9 cellular contexts compared by ENCODE assay signal in the genomic region with DNA sequence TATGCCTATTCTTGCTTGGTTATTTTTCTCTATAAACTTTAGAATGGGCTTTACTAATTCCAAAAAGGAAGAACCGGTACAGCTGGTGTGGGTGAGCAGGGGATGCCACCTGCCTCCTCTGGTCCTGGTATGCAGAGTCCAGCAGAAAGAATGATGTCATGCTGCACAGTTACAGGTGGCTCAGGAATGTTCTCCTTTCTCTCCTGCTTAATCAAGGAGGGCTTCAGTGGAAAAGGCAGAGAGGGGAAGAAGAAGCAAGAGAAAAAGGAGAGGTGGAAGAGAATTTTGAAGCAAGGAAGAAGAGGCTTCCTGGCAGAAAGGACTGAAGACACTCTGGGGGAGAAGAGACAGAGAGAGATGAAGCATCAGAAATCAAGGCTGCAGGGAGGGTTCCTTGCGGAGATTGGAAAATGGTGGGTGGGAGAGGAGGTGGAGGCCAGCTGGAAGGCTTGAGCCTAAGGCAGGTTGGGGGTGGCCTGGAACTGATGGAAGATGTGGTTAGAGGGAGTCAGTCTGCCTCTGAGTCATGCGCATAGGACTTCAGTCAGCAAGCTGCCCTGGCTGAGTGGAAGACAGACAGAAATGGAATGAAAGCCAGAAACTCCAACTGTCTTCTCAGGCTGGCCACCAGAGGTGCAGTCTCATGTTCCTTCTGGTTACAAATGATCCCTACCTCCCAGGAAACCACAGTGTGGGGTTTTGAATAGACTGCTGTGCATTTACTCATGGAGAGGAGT.
DNase-seq lines count a peak whose midpoint lies in the region.
"Had no signal": no experiment of that assay in that cellular context is flagged by ENCODE, and none has a peak within 500 bp of the region (broad histone marks: within the 10 kb centered on the region; RNA-seq: fewer than 3 reads in every experiment).

No MANE protein-coding gene starts in this region.

- H3K27ac Mint-ChIP-seq in activated CD4-positive, alpha-beta T cell treated with anti-CD3 and anti-CD28 coated beads, Interleukin-2, amount 10 ng/mL, durations not matched to agents 24 days and 14 days: no peak overlapping the region

- H3K4me1 Mint-ChIP-seq in activated CD4-positive, alpha-beta T cell treated with anti-CD3 and anti-CD28 coated beads, Interleukin-2, amount 10 ng/mL, durations not matched to agents 24 days and 14 days: no peaks in the 10 kb centered on the region

- intact Hi-C loops in activated CD4-positive, alpha-beta T cell treated with anti-CD3 and anti-CD28 coated beads, Interleukin-2, amount 10 ng/mL, durations not matched to agents 24 days and 14 days (cut with micrococcal nuclease): no loop called here

- no peaks in the 10 kb centered on the region for H3K36me3 Mint-ChIP-seq in activated CD4-positive, alpha-beta T cell treated with anti-CD3 and anti-CD28 coated beads, Interleukin-2, amount 10 ng/mL, durations not matched to agents 24 days and 14 days (ENCODE audit: low read depth)

- H3K27me3 Mint-ChIP-seq in activated CD4-positive, alpha-beta T cell treated with anti-CD3 and anti-CD28 coated beads, Interleukin-2, amount 10 ng/mL, durations not matched to agents 24 days and 14 days: peaks cover 38% of the 10 kb centered on the region

- DNase-seq in NCI-H510A treated with DMSO at 0.1 percent for 48 hours (lab: John Stamatoyannopoulos, UW) (peak; percentile 23), NCI-H510A (lab: John Stamatoyannopoulos, UW) (no peak), NCI-H345 treated with DMSO at 0.1 percent for 48 hours (lab: John Stamatoyannopoulos, UW; ENCODE audit: unreplicated experiment) (peak; percentile 21), epithelial cell of prostate (ENCODE audit: low read depth, low spot score) (peak; percentile 76), renal cortical epithelial cell (ENCODE audit: low read depth) (peak; percentile 65), NCI-H146 treated with DMSO at 0.1 percent for 48 hours (lab: John Stamatoyannopoulos, UW; ENCODE audit: unreplicated experiment) (no peak), T1000 (lab: John Stamatoyannopoulos, UW) (no peak)
- DNase-seq in activated CD4-positive, alpha-beta T cell treated with anti-CD3 and anti-CD28 coated beads, Interleukin-2, amount 10 ng/mL, durations not matched to agents 24 days and 14 days: no peak

- peaks cover 3% of the 10 kb centered on the region for H3K9me3 Mint-ChIP-seq in activated CD4-positive, alpha-beta T cell treated with anti-CD3 and anti-CD28 coated beads, Interleukin-2, amount 10 ng/mL, durations not matched to agents 24 days and 14 days

- no peak overlapping the region for H3K27ac ChIP-seq in epithelial cell of prostate
- H3K27ac ChIP-seq: BLaER1 treated with 17β-estradiol and CSF1 and Interleukin-3, amounts not matched to agents 10 nM and 100 nM had no signal

- H3K4me3 Mint-ChIP-seq in activated CD4-positive, alpha-beta T cell treated with anti-CD3 and anti-CD28 coated beads, Interleukin-2, amount 10 ng/mL, durations not matched to agents 24 days and 14 days: no peak overlapping the region

Comparison
In these comparisons a context has a peak if more than half of its experiments do, and no peak if none do; other contexts are left out.
1. DNase-seq: peak in NCI-H510A treated with DMSO at 0.1 percent for 48 hours (single experiment), NCI-H345 treated with DMSO at 0.1 percent for 48 hours (single experiment), epithelial cell of prostate (single experiment) and renal cortical epithelial cell (single experiment); none in NCI-H510A (single experiment), activated CD4-positive, alpha-beta T cell treated with anti-CD3 and anti-CD28 coated beads, Interleukin-2, amount 10 ng/mL, durations not matched to agents 24 days and 14 days (single experiment), NCI-H146 treated with DMSO at 0.1 percent for 48 hours (single experiment) and T1000 (single experiment).